Comparison of ENCODE assay signal across 2 cellular contexts in the genomic region with DNA sequence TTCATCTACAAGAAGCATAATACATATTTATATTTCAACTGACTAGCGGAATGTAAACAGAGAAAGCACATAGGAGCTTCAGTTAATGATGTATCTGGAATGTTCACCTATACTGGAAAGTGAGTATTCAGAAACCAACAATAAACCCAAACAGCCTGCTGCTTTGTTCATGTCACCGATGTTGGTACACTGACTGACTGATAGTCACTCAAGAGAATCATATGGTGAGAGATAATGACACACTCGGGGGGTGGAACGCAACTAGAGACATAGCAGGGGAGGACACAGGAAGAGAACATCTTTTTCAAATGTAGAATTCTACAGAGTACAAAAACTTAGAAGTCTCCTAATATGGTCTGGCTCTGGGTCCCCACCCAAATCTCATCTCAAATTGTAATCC.
TF ChIP-seq lines count a peak whose summit lies in the region.

No MANE protein-coding gene starts in this region.

TF ChIP-seq in GM12878, 131 proteins besides CTCF, POLR2A, EP300 and RAD21:
- TF ChIP-seq IRF3 (IDR thresholded peaks at IDR 0.05), result no peak
- no peak for TF ChIP-seq NRF1 (conservative IDR thresholded peaks at IDR 0.05; ENCODE audit: low read depth, low read length)
- TF ChIP-seq, protein P1, sequence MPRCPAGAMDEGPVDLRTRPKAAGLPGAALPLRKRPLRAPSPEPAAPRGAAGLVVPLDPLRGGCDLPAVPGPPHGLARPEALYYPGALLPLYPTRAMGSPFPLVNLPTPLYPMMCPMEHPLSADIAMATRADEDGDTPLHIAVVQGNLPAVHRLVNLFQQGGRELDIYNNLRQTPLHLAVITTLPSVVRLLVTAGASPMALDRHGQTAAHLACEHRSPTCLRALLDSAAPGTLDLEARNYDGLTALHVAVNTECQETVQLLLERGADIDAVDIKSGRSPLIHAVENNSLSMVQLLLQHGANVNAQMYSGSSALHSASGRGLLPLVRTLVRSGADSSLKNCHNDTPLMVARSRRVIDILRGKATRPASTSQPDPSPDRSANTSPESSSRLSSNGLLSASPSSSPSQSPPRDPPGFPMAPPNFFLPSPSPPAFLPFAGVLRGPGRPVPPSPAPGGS (IDR thresholded peaks at IDR 0.05; ENCODE audit: borderline replicate concordance, insufficient read depth, low read depth, low read length, poor library complexity, severe bottlenecking), result peak; percentile 84
- no peak for TF ChIP-seq E2F8 (IDR thresholded peaks at IDR 0.05; ENCODE audit: low read depth, partially characterized antibody)
- no peak for TF ChIP-seq TCF12 (IDR thresholded peaks at IDR 0.05; ENCODE audit: low read depth, low read length)
TF ChIP-seq in GM12878: peak in this region for 1.

TF ChIP-seq in K562, 482 proteins besides CTCF, POLR2A, EP300 and RAD21:
- TF ChIP-seq MEIS2 (IDR thresholded peaks at IDR 0.05; ENCODE audit: partially characterized antibody) (no peak), PKNOX1 (IDR thresholded peaks at IDR 0.05) (0 out of 2 replicates have a peak, but pooled peaks have one; percentile 26), CEBPG (CRISPR knock-in tag; IDR thresholded peaks at IDR 0.05) (no peak), CEBPG (tag; conservative IDR thresholded peaks at IDR 0.05 in 1 of 2, IDR thresholded peaks at IDR 0.05 in 1 of 2) (no peak), NFE2L1 (tag; IDR thresholded peaks at IDR 0.05; ENCODE audit: borderline replicate concordance, low read depth) (no peak), HIVEP1 (CRISPR knock-in tag; IDR thresholded peaks at IDR 0.05) (no peak), CBFA2T3 (IDR thresholded peaks at IDR 0.05) (peak; percentile 35)
- TF ChIP-seq, protein P2, sequence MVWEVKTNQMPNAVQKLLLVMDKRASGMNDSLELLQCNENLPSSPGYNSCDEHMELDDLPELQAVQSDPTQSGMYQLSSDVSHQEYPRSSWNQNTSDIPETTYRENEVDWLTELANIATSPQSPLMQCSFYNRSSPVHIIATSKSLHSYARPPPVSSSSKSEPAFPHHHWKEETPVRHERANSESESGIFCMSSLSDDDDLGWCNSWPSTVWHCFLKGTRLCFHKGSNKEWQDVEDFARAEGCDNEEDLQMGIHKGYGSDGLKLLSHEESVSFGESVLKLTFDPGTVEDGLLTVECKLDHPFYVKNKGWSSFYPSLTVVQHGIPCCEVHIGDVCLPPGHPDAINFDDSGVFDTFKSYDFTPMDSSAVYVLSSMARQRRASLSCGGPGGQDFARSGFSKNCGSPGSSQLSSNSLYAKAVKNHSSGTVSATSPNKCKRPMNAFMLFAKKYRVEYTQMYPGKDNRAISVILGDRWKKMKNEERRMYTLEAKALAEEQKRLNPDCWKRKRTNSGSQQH (CRISPR knock-in tag; IDR thresholded peaks at IDR 0.05), result no peak
